Comparison of ENCODE assay signal across 12 cellular contexts in the genomic region with DNA sequence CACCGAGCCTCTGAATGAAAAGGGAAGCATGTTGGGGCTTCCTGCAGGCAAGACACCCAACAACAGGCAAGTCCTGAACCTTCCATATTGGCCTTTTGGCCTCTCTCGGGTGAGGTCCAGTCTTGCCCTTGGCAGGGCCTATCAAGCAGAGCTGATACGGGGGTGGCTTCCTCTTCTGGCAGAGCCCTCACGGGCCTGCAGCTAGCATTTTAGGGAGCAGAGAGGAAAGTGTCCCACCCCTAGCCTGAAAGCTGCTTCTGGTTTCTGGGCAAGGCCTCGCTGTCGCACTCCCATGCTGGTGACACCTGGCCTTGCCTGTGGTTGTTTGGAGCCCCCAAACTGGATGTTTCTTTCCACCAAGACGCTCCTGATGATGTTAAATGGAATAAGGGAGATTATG. TPM values are rescaled to one million over a fixed set of nuclear protein-coding genes. Genes with fewer than 3 reads are reported as not detected.
A peak's percentile ranks its signal among the peaks of the same experiment; 100 is the strongest.
DNase-seq lines count a peak whose midpoint lies in the region; ATAC-seq and TF ChIP-seq lines count a peak whose summit lies in the region.
"Had no signal": no experiment of that assay in that cellular context is flagged by ENCODE, and none has a peak within 500 bp of the region (broad histone marks: within the 10 kb centered on the region; RNA-seq: fewer than 3 reads in every experiment).

No MANE protein-coding gene starts in this region.

- ATAC-seq in GM19452 (IDR thresholded peaks at IDR 0.05; ENCODE audit: unreplicated experiment): peak; percentile 10
- ATAC-seq in HG03066 (IDR thresholded peaks at IDR 0.05; ENCODE audit: low read depth, unreplicated experiment): peak; percentile 6
- ATAC-seq in activated T-helper 17 cell treated with anti-CD3 and anti-CD28 coated beads, Interleukin-2, amount 50 U/mL, for 72 hours (replicated peaks): no peak
- no peak for ATAC-seq in omental fat pad (ENCODE audit: low FRiP score)
- ATAC-seq in GM19035 (IDR thresholded peaks at IDR 0.05; ENCODE audit: unreplicated experiment): no peak

- no peaks in the 10 kb centered on the region for H3K9me3 Mint-ChIP-seq in activated T-helper 17 cell treated with anti-CD3 and anti-CD28 coated beads, Interleukin-2, amount 50 U/mL, for 72 hours
- H3K9me3 Mint-ChIP-seq: stimulated activated naive CD8-positive, alpha-beta T cell treated with anti-CD3 and anti-CD28 coated beads, Interleukin-15, Interleukin-2, amounts not matched to agents 100 ng/mL and 50 ng/mL, for 24 hours had no signal

- H3K4me3 ChIP-seq in MG63: no peak overlapping the region
- H3K4me3 ChIP-seq: ovary had no signal

- no peaks in the 10 kb centered on the region for H3K27me3 ChIP-seq in MG63
- H3K27me3 ChIP-seq: ovary had no signal

- DNase-seq in CD1c-positive myeloid dendritic cell (ENCODE audit: extremely low spot score) (peak; percentile 60), MG63 (no peak), omental fat pad (ENCODE audit: low spot score) (no peak), NCI-H82 treated with DMSO at 0.1 percent for 48 hours (lab: John Stamatoyannopoulos, UW; ENCODE audit: unreplicated experiment) (no peak)
- DNase-seq: EL, NCI-H146, ovary had no signal

- no peaks in the 10 kb centered on the region for H3K27me3 Mint-ChIP-seq in activated T-helper 17 cell treated with anti-CD3 and anti-CD28 coated beads, Interleukin-2, amount 50 U/mL, for 72 hours
- H3K27me3 Mint-ChIP-seq: stimulated activated naive CD8-positive, alpha-beta T cell treated with anti-CD3 and anti-CD28 coated beads, Interleukin-15, Interleukin-2, amounts not matched to agents 100 ng/mL and 50 ng/mL, for 24 hours had no signal

- H3K36me3 Mint-ChIP-seq in activated T-helper 17 cell treated with anti-CD3 and anti-CD28 coated beads, Interleukin-2, amount 50 U/mL, for 72 hours (ENCODE audit: low read depth): no peaks in the 10 kb centered on the region

- H3K36me3 ChIP-seq in MG63: no peaks in the 10 kb centered on the region
- H3K36me3 ChIP-seq: ovary had no signal

- H3K27ac Mint-ChIP-seq in activated T-helper 17 cell treated with anti-CD3 and anti-CD28 coated beads, Interleukin-2, amount 50 U/mL, for 72 hours: peak overlapping the region; percentile 81
- H3K27ac Mint-ChIP-seq: stimulated activated naive CD8-positive, alpha-beta T cell treated with anti-CD3 and anti-CD28 coated beads, Interleukin-15, Interleukin-2, amounts not matched to agents 100 ng/mL and 50 ng/mL, for 24 hours had no signal

- no peak for TF ChIP-seq CTCF in omental fat pad (IDR thresholded peaks at IDR 0.05)

- peaks cover 18% of the 10 kb centered on the region for H3K4me1 Mint-ChIP-seq in activated T-helper 17 cell treated with anti-CD3 and anti-CD28 coated beads, Interleukin-2, amount 50 U/mL, for 72 hours

- H3K4me3 Mint-ChIP-seq in activated T-helper 17 cell treated with anti-CD3 and anti-CD28 coated beads, Interleukin-2, amount 50 U/mL, for 72 hours: peak overlapping the region; percentile 62
- H3K4me3 Mint-ChIP-seq: stimulated activated naive CD8-positive, alpha-beta T cell treated with anti-CD3 and anti-CD28 coated beads, Interleukin-15, Interleukin-2, amounts not matched to agents 100 ng/mL and 50 ng/mL, for 24 hours had no signal

- H3K9me3 ChIP-seq in MG63: no peaks in the 10 kb centered on the region
- H3K9me3 ChIP-seq: ovary had no signal

RNA-seq across cellular contexts. Expression of a gene that starts 31.8 kb away (rescaled TPM):
- 100 to 1,000 TPM; 306 to 503 TPM for total RNA-seq in activated T-helper 17 cell treated with anti-CD3 and anti-CD28 coated beads, Interleukin-2, amount 50 U/mL, for 72 hours
- total RNA-seq in MG63 (2014; rRNA removed; shearing (Covaris generic); ENCODE audit: low replicate concordance): 19.8 and 100 TPM in 2 replicates
- total RNA-seq in omental fat pad: 100 to 1,000 TPM; 110 to 351 (median 203) TPM

Comparison
In these comparisons a context has a peak if more than half of its experiments do, and no peak if none do; other contexts are left out.
1. ATAC-seq: peak in GM19452 (single experiment) and HG03066 (single experiment); none in activated T-helper 17 cell treated with anti-CD3 and anti-CD28 coated beads, Interleukin-2, amount 50 U/mL, for 72 hours (single experiment), omental fat pad (single experiment) and GM19035 (single experiment).